ENCODE assay signal across 22 cellular contexts in genomic region chr1:45667321-45668111, GRCh38. TPM values are rescaled to one million over a fixed set of nuclear protein-coding genes. Genes with fewer than 3 reads are reported as not detected.
DNase-seq lines count a peak whose midpoint lies in the region; ATAC-seq, FAIRE-seq and TF ChIP-seq lines count a peak whose summit lies in the region.
"Had no signal": no experiment of that assay in that cellular context is flagged by ENCODE, and none has a peak within 500 bp of the region (broad histone marks: within the 10 kb centered on the region; RNA-seq: fewer than 3 reads in every experiment).

No MANE protein-coding gene starts in this region.

- H3K4me1 Mint-ChIP-seq in stimulated activated naive CD8-positive, alpha-beta T cell treated with anti-CD3 and anti-CD28 coated beads, Interleukin-15, Interleukin-2, amounts not matched to agents 100 ng/mL and 50 ng/mL, for 24 hours (ENCODE audit: low read depth) = peaks cover 46% of the 10 kb centered on the region
- peaks cover 28% of the 10 kb centered on the region for H3K4me1 Mint-ChIP-seq in stimulated activated naive CD8-positive, alpha-beta T cell treated with anti-CD3 and anti-CD28 coated beads, Interleukin-15, amount 100 ng/mL, for 72 hours
- peaks cover 37% of the 10 kb centered on the region for H3K4me1 Mint-ChIP-seq in activated T-helper 17 cell treated with anti-CD3 and anti-CD28 coated beads, Interleukin-2, amount 50 U/mL, for 72 hours
- peaks cover 23 to 78% (median 59%) of the 10 kb centered on the region in 7 donors for H3K4me1 Mint-ChIP-seq in naive thymus-derived CD4-positive, alpha-beta T cell

- no peak overlapping the region for H3K18ac ChIP-seq in mesendoderm (ENCODE audit: low read length)

- H3K4me2 ChIP-seq in mesendoderm (ENCODE audit: low read length) = no peak overlapping the region

- ATAC-seq in stimulated activated naive CD8-positive, alpha-beta T cell treated with anti-CD3 and anti-CD28 coated beads, Interleukin-15, amount 100 ng/mL, for 72 hours = no peak
- ATAC-seq in activated T-helper 17 cell treated with anti-CD3 and anti-CD28 coated beads, Interleukin-2, amount 50 U/mL, for 72 hours (replicated peaks) = no peak
- no peak for ATAC-seq in naive thymus-derived CD4-positive, alpha-beta T cell
- ATAC-seq: PC-3 had no signal

- no peak overlapping the region for H4K5ac ChIP-seq in mesendoderm (ENCODE audit: low read length)

- H3K36me3 ChIP-seq in naive thymus-derived CD4-positive, alpha-beta T cell (ENCODE audit: control insufficient read depth in 2 of 3, insufficient read depth in 3 of 3, low read length in 3 of 3) = peaks cover 0 to under 1% (median 0%) of the 10 kb centered on the region in 3 experiments
- H3K36me3 ChIP-seq in breast epithelium = no peaks in the 10 kb centered on the region
- no peaks in the 10 kb centered on the region for H3K36me3 ChIP-seq in mesendoderm (ENCODE audit: control insufficient read depth, insufficient read depth, low read length)
- H3K36me3 ChIP-seq: HAP-1 had no signal

- CTCF ChIA-PET in naive thymus-derived CD4-positive, alpha-beta T cell (lab: Charles Lee) = no interaction called here

- H3K27ac Mint-ChIP-seq in stimulated activated naive CD8-positive, alpha-beta T cell treated with anti-CD3 and anti-CD28 coated beads, Interleukin-15, Interleukin-2, amounts not matched to agents 100 ng/mL and 50 ng/mL, for 24 hours = peak overlapping the region; percentile 52
- H3K27ac Mint-ChIP-seq in stimulated activated naive CD8-positive, alpha-beta T cell treated with anti-CD3 and anti-CD28 coated beads, Interleukin-15, amount 100 ng/mL, for 72 hours = no peak overlapping the region
- H3K27ac Mint-ChIP-seq in activated T-helper 17 cell treated with anti-CD3 and anti-CD28 coated beads, Interleukin-2, amount 50 U/mL, for 72 hours = peak overlapping the region; percentile 50
- peak overlapping the region in 5 of 9 donors; percentile 19 to 83 (median 26) for H3K27ac Mint-ChIP-seq in naive thymus-derived CD4-positive, alpha-beta T cell

- H3K9me3 Mint-ChIP-seq in stimulated activated naive CD8-positive, alpha-beta T cell treated with anti-CD3 and anti-CD28 coated beads, Interleukin-15, Interleukin-2, amounts not matched to agents 100 ng/mL and 50 ng/mL, for 24 hours = no peaks in the 10 kb centered on the region
- H3K9me3 Mint-ChIP-seq in stimulated activated naive CD8-positive, alpha-beta T cell treated with anti-CD3 and anti-CD28 coated beads, Interleukin-15, amount 100 ng/mL, for 72 hours = no peaks in the 10 kb centered on the region
- H3K9me3 Mint-ChIP-seq in activated T-helper 17 cell treated with anti-CD3 and anti-CD28 coated beads, Interleukin-2, amount 50 U/mL, for 72 hours = no peaks in the 10 kb centered on the region
- no peaks in the 10 kb centered on the region for H3K9me3 Mint-ChIP-seq in naive thymus-derived CD4-positive, alpha-beta T cell

- H3K36me3 Mint-ChIP-seq in stimulated activated naive CD8-positive, alpha-beta T cell treated with anti-CD3 and anti-CD28 coated beads, Interleukin-15, Interleukin-2, amounts not matched to agents 100 ng/mL and 50 ng/mL, for 24 hours (ENCODE audit: low read depth) = peaks cover 20% of the 10 kb centered on the region
- H3K36me3 Mint-ChIP-seq in activated T-helper 17 cell treated with anti-CD3 and anti-CD28 coated beads, Interleukin-2, amount 50 U/mL, for 72 hours (ENCODE audit: low read depth) = peaks cover 36% of the 10 kb centered on the region
- peaks cover 0 to 15% (median 5%) of the 10 kb centered on the region in 5 donors for H3K36me3 Mint-ChIP-seq in naive thymus-derived CD4-positive, alpha-beta T cell

- POLR2A ChIA-PET in naive thymus-derived CD4-positive, alpha-beta T cell (lab: Charles Lee) = no interaction called here

- FAIRE-seq in H54 (lab: Jason Lieb, UNC) = no peak
- FAIRE-seq: G401.6 had no signal

- H3K79me1 ChIP-seq in mesendoderm (ENCODE audit: low read length) = peaks cover 4% of the 10 kb centered on the region

- no peak for DNase-seq in stimulated activated naive CD8-positive, alpha-beta T cell treated with anti-CD3 and anti-CD28 coated beads, Interleukin-15, amount 100 ng/mL, for 72 hours
- DNase-seq in naive thymus-derived CD4-positive, alpha-beta T cell = no peak
- DNase-seq in breast epithelium (ENCODE audit: low spot score in 2 of 2) (no peak), mesendoderm (no peak), H54 (ENCODE audit: insufficient read length, low spot score) (no peak)
- DNase-seq: ACHN, C1 segment of cervical spinal cord, Caco-2, Kasumi-1, MG63, NCI-H1048, NCI-H1436 treated with DMSO at 0.1 percent for 48 hours, NCI-H2029, NCI-H345, NCI-H526, PC-3 had no signal

- no peak overlapping the region for H3K23ac ChIP-seq in mesendoderm (ENCODE audit: low read length)

- H3K27me3 Mint-ChIP-seq in stimulated activated naive CD8-positive, alpha-beta T cell treated with anti-CD3 and anti-CD28 coated beads, Interleukin-15, Interleukin-2, amounts not matched to agents 100 ng/mL and 50 ng/mL, for 24 hours = no peaks in the 10 kb centered on the region
- H3K27me3 Mint-ChIP-seq in stimulated activated naive CD8-positive, alpha-beta T cell treated with anti-CD3 and anti-CD28 coated beads, Interleukin-15, amount 100 ng/mL, for 72 hours = no peaks in the 10 kb centered on the region
- no peaks in the 10 kb centered on the region for H3K27me3 Mint-ChIP-seq in activated T-helper 17 cell treated with anti-CD3 and anti-CD28 coated beads, Interleukin-2, amount 50 U/mL, for 72 hours
- H3K27me3 Mint-ChIP-seq in naive thymus-derived CD4-positive, alpha-beta T cell = no peaks in the 10 kb centered on the region

- H3K4me3 Mint-ChIP-seq in stimulated activated naive CD8-positive, alpha-beta T cell treated with anti-CD3 and anti-CD28 coated beads, Interleukin-15, Interleukin-2, amounts not matched to agents 100 ng/mL and 50 ng/mL, for 24 hours = no peak overlapping the region
- no peak overlapping the region for H3K4me3 Mint-ChIP-seq in stimulated activated naive CD8-positive, alpha-beta T cell treated with anti-CD3 and anti-CD28 coated beads, Interleukin-15, amount 100 ng/mL, for 72 hours
- no peak overlapping the region for H3K4me3 Mint-ChIP-seq in activated T-helper 17 cell treated with anti-CD3 and anti-CD28 coated beads, Interleukin-2, amount 50 U/mL, for 72 hours
- H3K4me3 Mint-ChIP-seq in naive thymus-derived CD4-positive, alpha-beta T cell = peak overlapping the region in 3 of 10 donors; percentile 12 to 43 (median 29)

- 100% methylated on average over 3 of the region's 8 CpGs for WGBS in mesendoderm (ENCODE audit: extremely low coverage, insufficient coverage, low lambda C conversion rate)

- TF ChIP-seq POLR2A in breast epithelium (IDR thresholded peaks at IDR 0.05) (no peak), H54 (IDR thresholded peaks at IDR 0.05; ENCODE audit: low read depth, low read length) (no peak)

- TF ChIP-seq CTCF in breast epithelium (IDR thresholded peaks at IDR 0.05) = no peak

- peaks cover 0 to 6% of the 10 kb centered on the region in 2 donors for H3K4me1 ChIP-seq in naive thymus-derived CD4-positive, alpha-beta T cell (ENCODE audit: control insufficient read depth in 2 of 2, insufficient read depth in 2 of 2, low read length in 2 of 2)
- H3K4me1 ChIP-seq in breast epithelium (no peaks in the 10 kb centered on the region), mesendoderm (ENCODE audit: control insufficient read depth, low read depth, low read length) (no peaks in the 10 kb centered on the region)
- H3K4me1 ChIP-seq: HAP-1 had no signal

- H4K8ac ChIP-seq in mesendoderm (ENCODE audit: low read depth, low read length) = no peak overlapping the region

- peaks cover 75% of the 10 kb centered on the region for H3K79me2 ChIP-seq in mesendoderm (ENCODE audit: control insufficient read depth, insufficient read depth, low read length)

- no peak overlapping the region for H3K27ac ChIP-seq in naive thymus-derived CD4-positive, alpha-beta T cell (ENCODE audit: low read depth, low read length)
- H3K27ac ChIP-seq in breast epithelium (no peak overlapping the region), mesendoderm (ENCODE audit: low read depth, low read length) (no peak overlapping the region)
- H3K27ac ChIP-seq: RWPE1, SJSA1 had no signal

- H3K27me3 ChIP-seq in naive thymus-derived CD4-positive, alpha-beta T cell (ENCODE audit: control insufficient read depth in 2 of 2, insufficient read depth in 2 of 2, low read length in 2 of 2) = no peaks in the 10 kb centered on the region
- H3K27me3 ChIP-seq in breast epithelium (no peaks in the 10 kb centered on the region), mesendoderm (ENCODE audit: insufficient read depth, low read length, poor library complexity) (no peaks in the 10 kb centered on the region)
- H3K27me3 ChIP-seq: MG63, SJSA1 had no signal

- no peak overlapping the region for H3K4ac ChIP-seq in mesendoderm (ENCODE audit: low read depth, low read length)

- no peak overlapping the region for H3K9ac ChIP-seq in mesendoderm (ENCODE audit: low read length)

- H2BK5ac ChIP-seq in mesendoderm (ENCODE audit: low read length) = no peak overlapping the region

- no peak overlapping the region for H3K56ac ChIP-seq in mesendoderm (ENCODE audit: low read length)

- no peak overlapping the region for H2BK120ac ChIP-seq in mesendoderm (ENCODE audit: low read depth, low read length)

- no peak overlapping the region for H3K4me3 ChIP-seq in naive thymus-derived CD4-positive, alpha-beta T cell (ENCODE audit: low read length)
- H3K4me3 ChIP-seq in breast epithelium = no peak overlapping the region
- H3K4me3 ChIP-seq in mesendoderm (ENCODE audit: low read length) = no peak overlapping the region
- H3K4me3 ChIP-seq: HAP-1, MG63, SJSA1 had no signal

- no peaks in the 10 kb centered on the region for H3K9me3 ChIP-seq in naive thymus-derived CD4-positive, alpha-beta T cell (ENCODE audit: control insufficient read depth in 2 of 3, low read length in 3 of 3)
- H3K9me3 ChIP-seq in breast epithelium = no peaks in the 10 kb centered on the region
- H3K9me3 ChIP-seq: Caco-2, HAP-1, MG63, SJSA1 had no signal

- intact Hi-C loops in naive thymus-derived CD4-positive, alpha-beta T cell (cut with micrococcal nuclease) = no loop called here
- intact Hi-C loops in breast epithelium (cut with DNase I; ENCODE audit: low total_unique reads) = no loop called here

- H2BK15ac ChIP-seq in mesendoderm (replicated peaks; ENCODE audit: low read depth) = no peak overlapping the region

- no peak overlapping the region for H2AK5ac ChIP-seq in mesendoderm (ENCODE audit: low read length)

RNA-seq across cellular contexts. Expression of gene GPBP1L1, which starts 18.8 kb away (rescaled TPM):
- 100 to 1,000 TPM; 105 to 129 TPM for total RNA-seq in activated T-helper 17 cell treated with anti-CD3 and anti-CD28 coated beads, Interleukin-2, amount 50 U/mL, for 72 hours
- total RNA-seq in naive thymus-derived CD4-positive, alpha-beta T cell = 100 to 1,000 TPM; 110 to 180 (median 122) TPM
- 100 to 1,000 TPM; 104 to 109 TPM for polyA plus RNA-seq in naive thymus-derived CD4-positive, alpha-beta T cell
- 100 to 1,000 TPM; 103 to 195 (median 114) TPM for total RNA-seq in breast epithelium
- 52.6 TPM for polyA plus RNA-seq in mesendoderm (2013, experiment 1 of 2)
- polyA plus RNA-seq in mesendoderm (2013, experiment 2 of 2) = 52.8 TPM

RNA-seq across cellular contexts. Expression of gene TMEM69, which starts 20.5 kb away (rescaled TPM):
- 10 to 100 TPM; 26.6 to 28.8 TPM for total RNA-seq in activated T-helper 17 cell treated with anti-CD3 and anti-CD28 coated beads, Interleukin-2, amount 50 U/mL, for 72 hours
- total RNA-seq in naive thymus-derived CD4-positive, alpha-beta T cell = 10 to 100 TPM; 12.7 to 26.1 (median 20.1) TPM
- polyA plus RNA-seq in naive thymus-derived CD4-positive, alpha-beta T cell = 10 to 100 TPM; 54.8 to 65.2 TPM
- total RNA-seq in breast epithelium = 10 to 100 TPM; 20.6 to 39.4 (median 29.1) TPM
- 49.8 TPM for polyA plus RNA-seq in mesendoderm (2013, experiment 1 of 2)
- polyA plus RNA-seq in mesendoderm (2013, experiment 2 of 2) = 49.2 TPM

RNA-seq across cellular contexts. Expression of gene CCDC17, which starts 43.7 kb away (rescaled TPM):
- total RNA-seq in activated T-helper 17 cell treated with anti-CD3 and anti-CD28 coated beads, Interleukin-2, amount 50 U/mL, for 72 hours = 1 to 10 TPM; 4.4 to 4.7 TPM
- 1 to 10 TPM; 5.0 to 9.6 (median 5.5) TPM for total RNA-seq in naive thymus-derived CD4-positive, alpha-beta T cell
- polyA plus RNA-seq in naive thymus-derived CD4-positive, alpha-beta T cell = under 1 TPM in 1 of 2 donors, not detected in 1; 0.18 TPM
- total RNA-seq in breast epithelium = 1 to 10 TPM; 2.3 to 5.7 (median 4.5) TPM
- polyA plus RNA-seq in mesendoderm (2013, experiment 1 of 2) = 0.94 TPM
- polyA plus RNA-seq in mesendoderm (2013, experiment 2 of 2) = 0.63 TPM

Comparison
In these comparisons a context has a peak if more than half of its experiments do, and no peak if none do; other contexts are left out.
1. H3K27ac Mint-ChIP-seq: peak in stimulated activated naive CD8-positive, alpha-beta T cell treated with anti-CD3 and anti-CD28 coated beads, Interleukin-15, Interleukin-2, amounts not matched to agents 100 ng/mL and 50 ng/mL, for 24 hours (single experiment), activated T-helper 17 cell treated with anti-CD3 and anti-CD28 coated beads, Interleukin-2, amount 50 U/mL, for 72 hours (single experiment) and naive thymus-derived CD4-positive, alpha-beta T cell (5 of 9); none in stimulated activated naive CD8-positive, alpha-beta T cell treated with anti-CD3 and anti-CD28 coated beads, Interleukin-15, amount 100 ng/mL, for 72 hours (0 of 2).